ENCODE assay signal across 10 cellular contexts in the genomic region with DNA sequence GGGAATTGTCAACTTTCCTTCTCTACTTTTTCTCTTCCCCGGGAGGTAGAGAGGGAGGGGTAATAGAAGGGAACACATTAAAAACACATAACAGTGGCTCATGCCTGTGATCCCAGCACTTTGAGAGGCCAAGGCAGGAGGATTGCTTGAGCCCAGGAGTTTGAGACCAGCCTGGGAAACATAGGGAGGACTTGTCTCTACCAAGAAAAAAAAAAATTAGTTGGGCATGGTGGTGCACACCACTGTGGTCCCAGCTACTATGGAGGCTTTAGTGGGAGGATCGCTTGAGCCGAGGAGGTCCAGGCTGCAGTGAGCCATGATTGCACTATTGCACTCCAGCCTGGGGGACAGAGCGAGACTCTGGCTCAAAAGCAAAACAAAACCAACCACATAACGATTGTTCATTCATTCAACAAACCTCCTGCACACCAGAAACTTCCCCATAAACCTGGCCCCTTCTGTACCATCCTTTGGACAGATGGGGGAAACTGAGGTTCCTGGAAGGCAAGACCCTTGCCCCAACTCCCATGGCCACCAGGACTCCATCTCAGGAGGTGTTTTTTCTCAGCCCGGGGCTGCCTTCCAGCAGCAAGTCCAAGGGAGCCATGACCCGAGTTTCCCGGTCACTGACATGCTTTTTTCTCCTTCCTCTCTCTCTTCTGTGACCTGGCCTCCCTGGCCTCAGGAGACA. TPM values are rescaled to one million over a fixed set of nuclear protein-coding genes. Genes with fewer than 3 reads are reported as not detected.
DNase-seq lines count a peak whose midpoint lies in the region; ATAC-seq and TF ChIP-seq lines count a peak whose summit lies in the region.
"Had no signal": no experiment of that assay in that cellular context is flagged by ENCODE, and none has a peak within 500 bp of the region (broad histone marks: within the 10 kb centered on the region; RNA-seq: fewer than 3 reads in every experiment).

No MANE protein-coding gene starts in this region.

- H3K27ac Mint-ChIP-seq in activated naive CD8-positive, alpha-beta T cell: no peak overlapping the region
- H3K27ac Mint-ChIP-seq in activated naive CD8-positive, alpha-beta T cell treated with anti-CD3 and anti-CD28 coated beads for 36 hours: no peak overlapping the region
- H3K27ac Mint-ChIP-seq in stimulated activated effector memory CD8-positive, alpha-beta T cell treated with anti-CD3 and anti-CD28 coated beads, Interleukin-12 subunit alpha, Interleukin-12 subunit beta, amount 100 ng/mL, for 72 hours: peak overlapping the region; percentile 89

- H3K9ac ChIP-seq in iPS-15b (ENCODE audit: low read depth, low read length): peak overlapping the region; percentile 47

- peaks cover 44% of the 10 kb centered on the region for H3K4me1 Mint-ChIP-seq in activated naive CD8-positive, alpha-beta T cell (ENCODE audit: low read depth)
- H3K4me1 Mint-ChIP-seq in activated naive CD8-positive, alpha-beta T cell treated with anti-CD3 and anti-CD28 coated beads for 36 hours: peaks cover 38% of the 10 kb centered on the region
- peaks cover 84% of the 10 kb centered on the region for H3K4me1 Mint-ChIP-seq in stimulated activated effector memory CD8-positive, alpha-beta T cell treated with anti-CD3 and anti-CD28 coated beads, Interleukin-12 subunit alpha, Interleukin-12 subunit beta, amount 100 ng/mL, for 72 hours

- H3K36me3 ChIP-seq in iPS-15b (ENCODE audit: control insufficient read depth, insufficient read depth, low read length): no peaks in the 10 kb centered on the region
- H3K36me3 ChIP-seq: upper lobe of right lung had no signal

- DNase-seq in activated naive CD8-positive, alpha-beta T cell treated with anti-CD3 and anti-CD28 coated beads for 36 hours: no peak
- DNase-seq in astrocyte of the cerebellum (ENCODE audit: low read depth) (no peak), GM13977 (ENCODE audit: low spot score) (no peak)
- DNase-seq in stimulated activated effector memory CD8-positive, alpha-beta T cell treated with anti-CD3 and anti-CD28 coated beads, Interleukin-12 subunit alpha, Interleukin-12 subunit beta, amount 100 ng/mL, for 72 hours (ENCODE audit: low spot score in 2 of 2): no peak
- DNase-seq: activated CD4-positive, alpha-beta T cell treated with anti-CD3 and anti-CD28 coated beads for 4 hours; upper lobe of right lung had no signal

- TF ChIP-seq CTCF in astrocyte of the cerebellum (IDR thresholded peaks at IDR 0.05; ENCODE audit: low read depth, low read length, missing control alignments) (no peak), GM13977 (IDR thresholded peaks at IDR 0.05; ENCODE audit: extremely low read depth, insufficient read depth, missing control alignments) (no peak)

- H3K27me3 ChIP-seq in iPS-15b (ENCODE audit: control insufficient read depth, insufficient read depth, low read length): peaks cover 29% of the 10 kb centered on the region

- peak overlapping the region; percentile 4 for H3K4me3 ChIP-seq in astrocyte of the cerebellum (ENCODE audit: low read depth, low read length)
- H3K4me3 ChIP-seq in iPS-15b (ENCODE audit: low read depth, low read length): peak overlapping the region; percentile 69
- H3K4me3 ChIP-seq: upper lobe of right lung had no signal

- ATAC-seq in stimulated activated effector memory CD8-positive, alpha-beta T cell treated with anti-CD3 and anti-CD28 coated beads, Interleukin-12 subunit alpha, Interleukin-12 subunit beta, amount 100 ng/mL, for 72 hours: no peak
- ATAC-seq in HG02973 (IDR thresholded peaks at IDR 0.05; ENCODE audit: unreplicated experiment) (no peak), GM19324 (IDR thresholded peaks at IDR 0.05; ENCODE audit: low FRiP score, unreplicated experiment) (no peak)
- ATAC-seq: upper lobe of right lung had no signal

- no peaks in the 10 kb centered on the region for H3K9me3 Mint-ChIP-seq in activated naive CD8-positive, alpha-beta T cell (ENCODE audit: low read depth)
- H3K9me3 Mint-ChIP-seq in activated naive CD8-positive, alpha-beta T cell treated with anti-CD3 and anti-CD28 coated beads for 36 hours: no peaks in the 10 kb centered on the region
- H3K9me3 Mint-ChIP-seq in stimulated activated effector memory CD8-positive, alpha-beta T cell treated with anti-CD3 and anti-CD28 coated beads, Interleukin-12 subunit alpha, Interleukin-12 subunit beta, amount 100 ng/mL, for 72 hours: no peaks in the 10 kb centered on the region

- H3K36me3 Mint-ChIP-seq in activated naive CD8-positive, alpha-beta T cell: peaks cover 7% of the 10 kb centered on the region
- peaks cover 12% of the 10 kb centered on the region for H3K36me3 Mint-ChIP-seq in activated naive CD8-positive, alpha-beta T cell treated with anti-CD3 and anti-CD28 coated beads for 36 hours
- peaks cover 89% of the 10 kb centered on the region for H3K36me3 Mint-ChIP-seq in stimulated activated effector memory CD8-positive, alpha-beta T cell treated with anti-CD3 and anti-CD28 coated beads, Interleukin-12 subunit alpha, Interleukin-12 subunit beta, amount 100 ng/mL, for 72 hours

- H3K4me3 Mint-ChIP-seq in activated naive CD8-positive, alpha-beta T cell: peak overlapping the region; percentile 61
- H3K4me3 Mint-ChIP-seq in activated naive CD8-positive, alpha-beta T cell treated with anti-CD3 and anti-CD28 coated beads for 36 hours: no peak overlapping the region
- H3K4me3 Mint-ChIP-seq in stimulated activated effector memory CD8-positive, alpha-beta T cell treated with anti-CD3 and anti-CD28 coated beads, Interleukin-12 subunit alpha, Interleukin-12 subunit beta, amount 100 ng/mL, for 72 hours: peak overlapping the region; percentile 17

- no peaks in the 10 kb centered on the region for H3K27me3 Mint-ChIP-seq in activated naive CD8-positive, alpha-beta T cell
- H3K27me3 Mint-ChIP-seq in activated naive CD8-positive, alpha-beta T cell treated with anti-CD3 and anti-CD28 coated beads for 36 hours: peaks cover 9% of the 10 kb centered on the region

- in situ Hi-C loops in astrocyte of the cerebellum (cut with HindIII; ENCODE audit: low sequenced_read_pairs): no loop called here
- in situ Hi-C loops in GM13977 (cut with MboI; ENCODE audit: low pct_unique_long_range_greater_than_20kb, low sequenced_read_pairs, unreplicated experiment): no loop called here

- peaks cover 3% of the 10 kb centered on the region for H3K4me1 ChIP-seq in iPS-15b (ENCODE audit: control insufficient read depth, insufficient read depth, low read length)

- H3K9me3 ChIP-seq in iPS-15b (ENCODE audit: control insufficient read depth, insufficient read depth, low read length): no peaks in the 10 kb centered on the region
- H3K9me3 ChIP-seq: upper lobe of right lung had no signal

RNA-seq across cellular contexts. Expression of gene FOSB, which starts 4.2 kb away (rescaled TPM):
- total RNA-seq in activated naive CD8-positive, alpha-beta T cell treated with anti-CD3 and anti-CD28 coated beads for 36 hours: 10 to 100 TPM in 1 of 2 experiments, 1 to 10 TPM in 1; 9.7 to 10.5 TPM

RNA-seq across cellular contexts. Expression of gene RTN2, which starts 24.8 kb away (rescaled TPM):
- total RNA-seq in activated naive CD8-positive, alpha-beta T cell treated with anti-CD3 and anti-CD28 coated beads for 36 hours: 1 to 10 TPM; 1.3 to 1.8 TPM

RNA-seq across cellular contexts. Expression of gene PPM1N, which starts 26.2 kb away (rescaled TPM):
- 1 to 10 TPM; 1.4 to 1.9 TPM for total RNA-seq in activated naive CD8-positive, alpha-beta T cell treated with anti-CD3 and anti-CD28 coated beads for 36 hours

RNA-seq across cellular contexts. Expression of gene VASP, which starts 35.3 kb away (rescaled TPM):
- 100 to 1,000 TPM; 133 to 134 TPM for total RNA-seq in activated naive CD8-positive, alpha-beta T cell treated with anti-CD3 and anti-CD28 coated beads for 36 hours

RNA-seq across cellular contexts. Expression of gene ERCC1, which starts 48.3 kb away (rescaled TPM):
- total RNA-seq in activated naive CD8-positive, alpha-beta T cell treated with anti-CD3 and anti-CD28 coated beads for 36 hours: 10 to 100 TPM; 50.0 to 53.2 TPM
